ENCODE assay signal across 11 cellular contexts in the genomic region with DNA sequence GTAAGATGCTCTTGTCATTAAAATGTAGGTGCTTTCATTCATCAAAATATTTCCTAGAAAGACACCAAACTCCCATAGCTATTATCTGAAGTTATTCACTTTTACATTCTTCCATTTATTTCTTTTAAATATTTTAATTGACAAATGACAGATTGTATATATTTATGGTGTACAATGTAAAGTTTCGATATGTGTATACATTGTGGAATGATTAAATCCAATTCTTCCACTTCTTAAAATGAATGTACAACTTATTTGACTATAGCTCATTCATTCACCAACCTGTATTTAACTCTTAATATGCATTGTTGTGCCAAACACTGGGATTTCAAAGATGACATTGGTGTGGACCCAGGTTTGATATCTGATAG. TPM values are rescaled to one million over a fixed set of nuclear protein-coding genes. Genes with fewer than 3 reads are reported as not detected.
A peak's percentile ranks its signal among the peaks of the same experiment; 100 is the strongest.
DNase-seq lines count a peak whose midpoint lies in the region; ATAC-seq and TF ChIP-seq lines count a peak whose summit lies in the region.
"Had no signal": no experiment of that assay in that cellular context is flagged by ENCODE, and none has a peak within 500 bp of the region (broad histone marks: within the 10 kb centered on the region; RNA-seq: fewer than 3 reads in every experiment).

No MANE protein-coding gene starts in this region.

- H4K20me1 ChIP-seq in DND-41 (ENCODE audit: insufficient read depth, low read length), result no peaks in the 10 kb centered on the region

- no peaks in the 10 kb centered on the region for H3K79me2 ChIP-seq in DND-41 (ENCODE audit: insufficient read depth, low read length)

- no peaks in the 10 kb centered on the region for H3K36me3 ChIP-seq in DND-41 (ENCODE audit: insufficient read depth, low read length)
- H3K36me3 ChIP-seq: ovary had no signal

- DNase-seq in DND-41 (no peak), coronary artery (ENCODE audit: low spot score) (no peak), dermis blood vessel endothelial cell (no peak), Kasumi-1 (lab: John Stamatoyannopoulos, UW) (no peak), NCI-H1930 (lab: John Stamatoyannopoulos, UW) (no peak)
- no peak for DNase-seq in stimulated activated CD4-positive, alpha-beta T cell treated with anti-CD3 and anti-CD28 coated beads, Interleukin-4, amount 100 ng/mL, for 4 hours
- DNase-seq: NCI-H2227 treated with DMSO at 0.1 percent for 48 hours had no signal

- H3K27ac ChIP-seq in DND-41 (ENCODE audit: low read length) (no peak overlapping the region), coronary artery (no peak overlapping the region)
- H3K27ac ChIP-seq: ovary had no signal

- peaks cover 16% of the 10 kb centered on the region for H3K27me3 ChIP-seq in DND-41 (ENCODE audit: insufficient read depth, low read length, poor library complexity)
- H3K27me3 ChIP-seq: ovary had no signal

- no peaks in the 10 kb centered on the region for H3K4me1 ChIP-seq in DND-41 (ENCODE audit: insufficient read depth, low read length)

- H3K4me3 ChIP-seq in DND-41 (ENCODE audit: low read depth in 1 of 2, low read length in 2 of 2), result no peak overlapping the region
- H3K4me3 ChIP-seq in coronary artery, result no peak overlapping the region
- H3K4me3 ChIP-seq: ovary had no signal

- H2AFZ ChIP-seq in DND-41 (ENCODE audit: low read depth, low read length), result no peak overlapping the region

- no peak overlapping the region for H3K4me2 ChIP-seq in DND-41 (ENCODE audit: insufficient read depth, low read length)

- H3K9me3 ChIP-seq in DND-41 (ENCODE audit: insufficient read depth, low read length, severe bottlenecking), result no peaks in the 10 kb centered on the region
- H3K9me3 ChIP-seq: ovary had no signal

- ATAC-seq in DND-41 (ENCODE audit: insufficient read depth, low read depth) (peak; percentile 6; the same call in 1 of the 3 replicates), GM19455 (IDR thresholded peaks at IDR 0.05; ENCODE audit: unreplicated experiment) (peak; percentile 9), HG03097 (IDR thresholded peaks at IDR 0.05; ENCODE audit: low FRiP score, unreplicated experiment) (peak; percentile 18)

- TF ChIP-seq CTCF in DND-41 (IDR thresholded peaks at IDR 0.05; ENCODE audit: borderline replicate concordance, extremely low read depth, low read length, poor library complexity, severe bottlenecking) (no peak), coronary artery (IDR thresholded peaks at IDR 0.05) (peak; percentile 6)

- H3K9ac ChIP-seq in DND-41 (ENCODE audit: low read depth, low read length), result no peak overlapping the region

RNA-seq across cellular contexts. Expression of gene CCN2, which starts 41.0 kb away (rescaled TPM):
- 773 and 867 TPM in 2 replicates for total RNA-seq in dermis blood vessel endothelial cell
- total RNA-seq: activated naive CD8-positive, alpha-beta T cell treated with anti-CD3 and anti-CD28 coated beads for 36 hours had no signal
